1 cellular context compared by ENCODE assay signal in genomic region chr18:79639072-79639829, GRCh38.
TF ChIP-seq lines count a peak whose summit lies in the region.

No MANE protein-coding gene starts in this region.

TF ChIP-seq in GM23338, 12 proteins besides CTCF, POLR2A, EP300 and RAD21:
- TF ChIP-seq POLR2AphosphoS5 (IDR thresholded peaks at IDR 0.05; ENCODE audit: low read depth) (no peak), ZNF114 (CRISPR knock-in tag; IDR thresholded peaks at IDR 0.05) (no peak), JUNB (IDR thresholded peaks at IDR 0.05; ENCODE audit: unreplicated experiment) (no peak), EZH2 (IDR thresholded peaks at IDR 0.05; ENCODE audit: low read depth, unreplicated experiment) (no peak), ETS1 (IDR thresholded peaks at IDR 0.05) (no peak), STAT1 (IDR thresholded peaks at IDR 0.05; ENCODE audit: unreplicated experiment) (no peak), REST (IDR thresholded peaks at IDR 0.05; ENCODE audit: unreplicated experiment) (no peak), NANOG (IDR thresholded peaks at IDR 0.05; ENCODE audit: borderline replicate concordance) (no peak), CREB1 (CRISPR knock-in tag; IDR thresholded peaks at IDR 0.05; ENCODE audit: low read depth) (no peak), EZH2phosphoT487 (IDR thresholded peaks at IDR 0.05; ENCODE audit: unreplicated experiment) (no peak)
